8 cellular contexts compared by ENCODE assay signal in genomic region chr3:152309535-152310317, GRCh38. TPM values are rescaled to one million over a fixed set of nuclear protein-coding genes. Genes with fewer than 3 reads are reported as not detected.
DNase-seq lines count a peak whose midpoint lies in the region; ATAC-seq and TF ChIP-seq lines count a peak whose summit lies in the region.

No MANE protein-coding gene starts in this region.

- no peaks in the 10 kb centered on the region for H3K27me3 ChIP-seq in stomach

- peaks cover 0 to 4% (median 0%) of the 10 kb centered on the region in 4 donors for H3K36me3 ChIP-seq in stomach

- H3K4me1 Mint-ChIP-seq in T-helper 1 cell treated with Interleukin-12 subunit alpha and Interleukin-12 subunit beta and Interleukin-4 antibody, amounts not matched to agents 30 μg/mL and 1 μg/mL, for 36 hours (ENCODE audit: low read depth) = peaks cover 49% of the 10 kb centered on the region

- DNase-seq in SIG-M5 treated with dmso at 0.1 percent for 504 hours (lab: John Stamatoyannopoulos, UW; ENCODE audit: unreplicated experiment) (peak; percentile 32), SIG-M5 (lab: John Stamatoyannopoulos, UW) (no peak), fibroblast of peridontal ligament (ENCODE audit: extremely low read depth) (peak; percentile 77), stomach (no peak), globus pallidus (ENCODE audit: low spot score) (no peak), NCI-H1092 (lab: John Stamatoyannopoulos, UW) (no peak)

- peaks cover 23% of the 10 kb centered on the region for H3K36me3 Mint-ChIP-seq in T-helper 1 cell treated with Interleukin-12 subunit alpha and Interleukin-12 subunit beta and Interleukin-4 antibody, amounts not matched to agents 30 μg/mL and 1 μg/mL, for 36 hours (ENCODE audit: low read depth)

- 59 to 75% (median 67%) methylated on average over 6 of the region's 6 CpGs for WGBS in stomach, 5 donors

- H3K9me3 Mint-ChIP-seq in T-helper 1 cell treated with Interleukin-12 subunit alpha and Interleukin-12 subunit beta and Interleukin-4 antibody, amounts not matched to agents 30 μg/mL and 1 μg/mL, for 36 hours = no peaks in the 10 kb centered on the region

- no peak for ATAC-seq in GM19324 (IDR thresholded peaks at IDR 0.05; ENCODE audit: low FRiP score, unreplicated experiment)

- H3K27ac Mint-ChIP-seq in T-helper 1 cell treated with Interleukin-12 subunit alpha and Interleukin-12 subunit beta and Interleukin-4 antibody, amounts not matched to agents 30 μg/mL and 1 μg/mL, for 36 hours = peak overlapping the region; percentile 52

- TF ChIP-seq EP300 in stomach (IDR thresholded peaks at IDR 0.05) = no peak

- peaks cover 21 to 87% (median 59%) of the 10 kb centered on the region in 4 donors for H3K4me1 ChIP-seq in stomach

- H3K4me3 ChIP-seq in stomach = no peak overlapping the region

- intact Hi-C loops in stomach (cut with DNase I; ENCODE audit: low total_unique reads) = no loop called here

- H3K4me3 Mint-ChIP-seq in T-helper 1 cell treated with Interleukin-12 subunit alpha and Interleukin-12 subunit beta and Interleukin-4 antibody, amounts not matched to agents 30 μg/mL and 1 μg/mL, for 36 hours = no peak overlapping the region

- no peaks in the 10 kb centered on the region for H3K9me3 ChIP-seq in stomach

- no peaks in the 10 kb centered on the region for H3K27me3 Mint-ChIP-seq in T-helper 1 cell treated with Interleukin-12 subunit alpha and Interleukin-12 subunit beta and Interleukin-4 antibody, amounts not matched to agents 30 μg/mL and 1 μg/mL, for 36 hours (ENCODE audit: low read depth)

- peak overlapping the region in 4 of 5 donors; percentile 13 to 86 (median 72) for H3K27ac ChIP-seq in stomach

- no peak for TF ChIP-seq CTCF in stomach (IDR thresholded peaks at IDR 0.05)

- no peak for TF ChIP-seq POLR2A in stomach (IDR thresholded peaks at IDR 0.05)

RNA-seq across cellular contexts. Expression of gene MBNL1, which starts 41.0 kb away (rescaled TPM):
- total RNA-seq in stomach = 100 to 1,000 TPM in 4 of 5 donors, 10 to 100 TPM in 1; 95.0 to 379 (median 325) TPM
- 10 to 100 TPM; 25.7 to 39.3 (median 29.2) TPM for polyA plus RNA-seq in stomach

Comparison
In these comparisons a context has a peak if more than half of its experiments do, and no peak if none do; other contexts are left out.
1. DNase-seq: peak in SIG-M5 treated with dmso at 0.1 percent for 504 hours (single experiment) and fibroblast of peridontal ligament (single experiment); none in SIG-M5 (single experiment), stomach (single experiment), globus pallidus (single experiment) and NCI-H1092 (single experiment).